ENCODE assay signal across 1 cellular context in genomic region chr11:111362887-111363411, GRCh38.
A peak's percentile ranks its signal among the peaks of the same experiment; 100 is the strongest.
TF ChIP-seq lines count a peak whose summit lies in the region.

No MANE protein-coding gene starts in this region.

TF ChIP-seq in HepG2, 621 proteins besides CTCF, POLR2A, EP300 and RAD21 (continued from another document):
- TF ChIP-seq ZBTB4 (CRISPR knock-in tag; IDR thresholded peaks at IDR 0.05; ENCODE audit: borderline replicate concordance) (peak; percentile 73; the same call in 1 of the 2 replicates), ZNF280D (CRISPR knock-in tag; IDR thresholded peaks at IDR 0.05) (no peak; the same call in 1 of the 2 replicates), HIVEP1 (CRISPR knock-in tag; IDR thresholded peaks at IDR 0.05) (no peak), ZNF687 (CRISPR knock-in tag; IDR thresholded peaks at IDR 0.05) (peak; percentile 71), ZFP36L2 (CRISPR knock-in tag; IDR thresholded peaks at IDR 0.05) (no peak), ZNF891 (CRISPR knock-in tag; IDR thresholded peaks at IDR 0.05) (0 out of 2 replicates have a peak, but pooled peaks have one; percentile 20), ZBTB25 (CRISPR knock-in tag; IDR thresholded peaks at IDR 0.05) (0 out of 2 replicates have a peak, but pooled peaks have one; percentile 21), ZNF572 (CRISPR knock-in tag; IDR thresholded peaks at IDR 0.05) (0 out of 2 replicates have a peak, but pooled peaks have one; percentile 64), SALL1 (CRISPR knock-in tag; IDR thresholded peaks at IDR 0.05) (0 out of 2 replicates have a peak, but pooled peaks have one; percentile 16), ZNF607 (CRISPR knock-in tag; IDR thresholded peaks at IDR 0.05; ENCODE audit: borderline replicate concordance) (no peak), MED1 (CRISPR knock-in tag; IDR thresholded peaks at IDR 0.05) (0 out of 2 replicates have a peak, but pooled peaks have one; percentile 1), ZSCAN29 (CRISPR knock-in tag; conservative IDR thresholded peaks at IDR 0.05) (0 out of 2 replicates have a peak, but pooled peaks have one; percentile 25)
